Comparison of ENCODE assay signal across 9 cellular contexts in genomic region chr3:90092994-90093393, GRCh38.
A peak's percentile ranks its signal among the peaks of the same experiment; 100 is the strongest.
DNase-seq lines count a peak whose midpoint lies in the region; TF ChIP-seq lines count a peak whose summit lies in the region.
"Had no signal": no experiment of that assay in that cellular context is flagged by ENCODE, and none has a peak within 500 bp of the region (broad histone marks: within the 10 kb centered on the region; RNA-seq: fewer than 3 reads in every experiment).

No MANE protein-coding gene starts in this region.

- CTCF ChIA-PET in PC-9 (lab: Charles Lee) = no interaction called here
- CTCF ChIA-PET in CD4-positive, alpha-beta memory T cell (lab: Charles Lee; ENCODE audit: partially characterized antibody) = no interaction called here

- H3K9me2 ChIP-seq in PC-9 (ENCODE audit: insufficient read depth) = no peaks in the 10 kb centered on the region

- no peaks in the 10 kb centered on the region for H3K4me1 Mint-ChIP-seq in CD4-positive, alpha-beta memory T cell
- H3K4me1 Mint-ChIP-seq: stimulated activated memory B cell treated with anti-CD40 and anti-IgM and Interleukin-4, amounts not matched to agents 10 μg/mL and 1 μg/mL and 100 μg/mL, for 72 hours had no signal

- peak; percentile 55 for TF ChIP-seq CTCF in left ventricle myocardium inferior (IDR thresholded peaks at IDR 0.05; ENCODE audit: borderline replicate concordance)
- TF ChIP-seq CTCF in right atrium auricular region (IDR thresholded peaks at IDR 0.05) = peak in 1 of 2 donors; percentile 49
- peak; percentile 83 for TF ChIP-seq CTCF in PC-9 (conservative IDR thresholded peaks at IDR 0.05)
- peak; percentile 48 for TF ChIP-seq CTCF in fibroblast of villous mesenchyme (IDR thresholded peaks at IDR 0.05; ENCODE audit: insufficient read depth, low read depth, low read length)

- H3K36me3 ChIP-seq in left ventricle myocardium inferior = no peaks in the 10 kb centered on the region
- H3K36me3 ChIP-seq in right atrium auricular region = no peaks in the 10 kb centered on the region
- no peaks in the 10 kb centered on the region for H3K36me3 ChIP-seq in PC-9 (ENCODE audit: low read depth)
- no peaks in the 10 kb centered on the region for H3K36me3 ChIP-seq in CD4-positive, alpha-beta memory T cell (ENCODE audit: insufficient read depth, low read length)

- intact Hi-C loops in left ventricle myocardium inferior (cut with micrococcal nuclease) (no loop called here), PC-9 (cut with micrococcal nuclease; ENCODE audit: unreplicated experiment) (loop anchor here (10.0 kb wide), 1 partner anchor 998 kb away; no protein-coding TSS in a partner anchor)
- intact Hi-C loops in CD4-positive, alpha-beta memory T cell (cut with micrococcal nuclease) = no loop called here

- no peak overlapping the region for H3K27ac Mint-ChIP-seq in CD4-positive, alpha-beta memory T cell
- H3K27ac Mint-ChIP-seq: stimulated activated memory B cell treated with anti-CD40 and anti-IgM and Interleukin-4, amounts not matched to agents 10 μg/mL and 1 μg/mL and 100 μg/mL, for 72 hours had no signal

- no peaks in the 10 kb centered on the region for H3K27me3 ChIP-seq in left ventricle myocardium inferior (ENCODE audit: low read depth)
- no peaks in the 10 kb centered on the region for H3K27me3 ChIP-seq in right atrium auricular region
- no peaks in the 10 kb centered on the region for H3K27me3 ChIP-seq in PC-9 (ENCODE audit: insufficient read depth, low read depth)
- no peaks in the 10 kb centered on the region for H3K27me3 ChIP-seq in CD4-positive, alpha-beta memory T cell (ENCODE audit: insufficient read depth, low read length)

- no peak for DNase-seq in left ventricle myocardium inferior
- DNase-seq in right atrium auricular region (ENCODE audit: low spot score) = no peak
- no peak for DNase-seq in PC-9
- DNase-seq in fibroblast of villous mesenchyme (ENCODE audit: low read depth) = peak; percentile 6
- no peak for DNase-seq in 8988T
- DNase-seq in CD4-positive, alpha-beta memory T cell = no peak
- no peak for DNase-seq in activated naive CD4-positive, alpha-beta T cell (lab: John Stamatoyannopoulos, UW)
- DNase-seq in amniotic stem cell (lab: John Stamatoyannopoulos, UW) = no peak

- BruUV-seq in PC-9 (replicated peaks; lab: Mats Ljungman, UMichigan) = no TSS peak

- H3F3A ChIP-seq in PC-9 (ENCODE audit: insufficient read depth, low read depth) = no peaks in the 10 kb centered on the region

- no peaks in the 10 kb centered on the region for H3K36me3 Mint-ChIP-seq in CD4-positive, alpha-beta memory T cell
- H3K36me3 Mint-ChIP-seq: stimulated activated memory B cell treated with anti-CD40 and anti-IgM and Interleukin-4, amounts not matched to agents 10 μg/mL and 1 μg/mL and 100 μg/mL, for 72 hours had no signal

- H4K20me1 ChIP-seq in PC-9 (ENCODE audit: insufficient read depth) = no peaks in the 10 kb centered on the region

- no peaks in the 10 kb centered on the region for H3K27me3 Mint-ChIP-seq in CD4-positive, alpha-beta memory T cell
- H3K27me3 Mint-ChIP-seq: stimulated activated memory B cell treated with anti-CD40 and anti-IgM and Interleukin-4, amounts not matched to agents 10 μg/mL and 1 μg/mL and 100 μg/mL, for 72 hours had no signal

- POLR2A ChIA-PET in PC-9 (lab: Charles Lee; ENCODE audit: unreplicated experiment) = no interaction called here
- POLR2A ChIA-PET in CD4-positive, alpha-beta memory T cell (lab: Charles Lee; ENCODE audit: partially characterized antibody) = no interaction called here

- no peak overlapping the region for H3K4me3 Mint-ChIP-seq in CD4-positive, alpha-beta memory T cell
- H3K4me3 Mint-ChIP-seq: stimulated activated memory B cell treated with anti-CD40 and anti-IgM and Interleukin-4, amounts not matched to agents 10 μg/mL and 1 μg/mL and 100 μg/mL, for 72 hours had no signal

- H3K4me3 ChIP-seq in left ventricle myocardium inferior (no peak overlapping the region), right atrium auricular region (no peak overlapping the region), PC-9 (no peak overlapping the region), fibroblast of villous mesenchyme (ENCODE audit: low read depth, low read length) (no peak overlapping the region)
- no peak overlapping the region for H3K4me3 ChIP-seq in CD4-positive, alpha-beta memory T cell (ENCODE audit: low read length in 2 of 2)

- H3K4me2 ChIP-seq in PC-9 = no peak overlapping the region

- H3K27ac ChIP-seq in left ventricle myocardium inferior (replicated peaks) (no peak overlapping the region), right atrium auricular region (no peak overlapping the region), PC-9 (no peak overlapping the region)
- no peak overlapping the region for H3K27ac ChIP-seq in CD4-positive, alpha-beta memory T cell (ENCODE audit: low read depth, low read length)

- H3K9me3 Mint-ChIP-seq in CD4-positive, alpha-beta memory T cell = peaks cover 0 to 5% (median 3%) of the 10 kb centered on the region in 8 donors
- H3K9me3 Mint-ChIP-seq: stimulated activated memory B cell treated with anti-CD40 and anti-IgM and Interleukin-4, amounts not matched to agents 10 μg/mL and 1 μg/mL and 100 μg/mL, for 72 hours had no signal

- peaks cover 4% of the 10 kb centered on the region for H3K4me1 ChIP-seq in left ventricle myocardium inferior
- no peaks in the 10 kb centered on the region for H3K4me1 ChIP-seq in right atrium auricular region
- H3K4me1 ChIP-seq in PC-9 (replicated peaks; ENCODE audit: insufficient read depth) = no peaks in the 10 kb centered on the region
- H3K4me1 ChIP-seq in CD4-positive, alpha-beta memory T cell (ENCODE audit: insufficient read depth, low read length) = no peaks in the 10 kb centered on the region

- H3K79me2 ChIP-seq in PC-9 (ENCODE audit: low read depth) = no peaks in the 10 kb centered on the region

- H3K9me3 ChIP-seq in left ventricle myocardium inferior (replicated peaks) (no peaks in the 10 kb centered on the region), right atrium auricular region (no peaks in the 10 kb centered on the region), PC-9 (ENCODE audit: insufficient read depth, low read depth) (no peaks in the 10 kb centered on the region; the same call in 1 of the 2 replicates)
- H3K9me3 ChIP-seq in CD4-positive, alpha-beta memory T cell (ENCODE audit: control insufficient read depth in 1 of 2, low read length in 2 of 2) = no peaks in the 10 kb centered on the region

- no peak overlapping the region for H2AFZ ChIP-seq in PC-9
